18 cellular contexts compared by ENCODE assay signal in the genomic region with DNA sequence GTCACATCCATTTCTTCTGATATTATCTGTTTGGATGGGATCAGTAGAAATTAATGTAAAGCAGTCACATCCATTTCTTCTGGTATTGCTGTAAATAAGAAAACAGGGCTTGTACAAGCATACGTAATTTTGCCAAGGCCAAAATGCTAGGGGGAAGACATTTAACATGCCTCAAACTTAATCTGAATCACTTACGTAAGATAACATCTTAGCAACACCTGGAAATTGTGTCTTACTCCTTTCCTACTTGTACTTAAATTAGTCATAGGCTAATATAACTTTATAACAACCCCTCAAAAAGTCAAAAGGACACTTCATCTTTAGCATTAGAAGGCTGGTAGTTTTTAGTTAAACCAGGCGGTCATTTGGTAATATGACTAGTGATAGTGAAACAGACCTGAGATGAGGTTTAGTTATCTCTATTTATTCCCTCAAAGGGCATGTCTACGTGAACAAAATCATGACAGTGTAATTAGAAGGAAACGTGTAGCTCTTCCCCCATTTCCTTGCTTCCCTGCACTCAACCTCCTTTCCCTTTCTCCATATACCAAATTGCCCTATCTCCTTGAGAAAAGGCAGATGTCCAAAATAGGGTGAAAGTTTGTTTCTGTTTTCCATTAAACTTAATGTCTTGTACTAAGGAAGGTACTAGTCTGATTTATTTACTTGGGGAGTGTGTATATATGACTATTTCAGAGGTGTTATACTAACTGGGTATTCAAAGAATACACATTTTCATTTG.
DNase-seq lines count a peak whose midpoint lies in the region; ATAC-seq, FAIRE-seq and TF ChIP-seq lines count a peak whose summit lies in the region.
"Had no signal": no experiment of that assay in that cellular context is flagged by ENCODE, and none has a peak within 500 bp of the region (broad histone marks: within the 10 kb centered on the region; RNA-seq: fewer than 3 reads in every experiment).

No MANE protein-coding gene starts in this region.

- no peaks in the 10 kb centered on the region for H4K20me1 ChIP-seq in Loucy (ENCODE audit: insufficient read depth, low read length, poor library complexity, severe bottlenecking)
- H4K20me1 ChIP-seq in osteoblast (ENCODE audit: insufficient read depth, low read length) = no peaks in the 10 kb centered on the region

- CTCF ChIA-PET in WTC11 (lab: Charles Lee) (interaction anchor here (0.9 kb wide), 1 partner anchor 103 kb away, joined by 5 read pairs; no protein-coding TSS in a partner anchor), RWPE1 (lab: Yijun Ruan, JAX) (no interaction called here)

- no peaks in the 10 kb centered on the region for H3K9me3 Mint-ChIP-seq in dendritic cell treated with granulocyte-macrophage colony-stimulating factor and Interleukin-4, amounts not matched to agents 40 ng/mL and 50 ng/mL, for 4 days
- no peaks in the 10 kb centered on the region for H3K9me3 Mint-ChIP-seq in WTC11
- H3K9me3 Mint-ChIP-seq: activated naive CD8-positive, alpha-beta T cell treated with anti-CD3 and anti-CD28 coated beads for 36 hours; activated T-helper 1 cell treated with anti-CD3 and anti-CD28 coated beads, Interleukin-12 subunit alpha, Interleukin-12 subunit beta, Interleukin-2, Interleukin-4 antibody, amounts not matched to agents 30 ng/mL and 10 ng/mL and 1 ng/mL, durations not matched to agents 14 hours and 24 hours and 36 hours; IgD-negative memory B cell had no signal

- ATAC-seq in WTC11 = no peak

- H2AFZ ChIP-seq in Loucy (ENCODE audit: low read length) (no peak overlapping the region), osteoblast (ENCODE audit: low read length) (no peak overlapping the region)

- H3K4me1 Mint-ChIP-seq in dendritic cell treated with granulocyte-macrophage colony-stimulating factor and Interleukin-4, amounts not matched to agents 40 ng/mL and 50 ng/mL, for 4 days (ENCODE audit: low read depth) = peaks cover 26% of the 10 kb centered on the region
- H3K4me1 Mint-ChIP-seq in WTC11 = peaks cover 16% of the 10 kb centered on the region
- H3K4me1 Mint-ChIP-seq: activated naive CD8-positive, alpha-beta T cell treated with anti-CD3 and anti-CD28 coated beads for 36 hours; IgD-negative memory B cell had no signal

- H3K4me3 Mint-ChIP-seq in dendritic cell treated with granulocyte-macrophage colony-stimulating factor and Interleukin-4, amounts not matched to agents 40 ng/mL and 50 ng/mL, for 4 days = no peak overlapping the region
- no peak overlapping the region for H3K4me3 Mint-ChIP-seq in WTC11
- H3K4me3 Mint-ChIP-seq: activated naive CD8-positive, alpha-beta T cell treated with anti-CD3 and anti-CD28 coated beads for 36 hours; activated T-helper 1 cell treated with anti-CD3 and anti-CD28 coated beads, Interleukin-12 subunit alpha, Interleukin-12 subunit beta, Interleukin-2, Interleukin-4 antibody, amounts not matched to agents 30 ng/mL and 10 ng/mL and 1 ng/mL, durations not matched to agents 14 hours and 24 hours and 36 hours; CD4-positive, CD25-positive, alpha-beta regulatory T cell; IgD-negative memory B cell had no signal

- DNase-seq in D721Med (ENCODE audit: insufficient read length, low spot score) (no peak), osteoblast (ENCODE audit: insufficient read length, low spot score, missing footprints) (no peak), WTC11 (ENCODE audit: low spot score) (no peak), COLO668 (lab: John Stamatoyannopoulos, UW; ENCODE audit: unreplicated experiment) (no peak), RWPE1 (ENCODE audit: low spot score) (no peak), OCI-M2 (lab: John Stamatoyannopoulos, UW; ENCODE audit: unreplicated experiment) (no peak)
- DNase-seq: activated CD4-positive, alpha-beta T cell treated with anti-CD3 and anti-CD28 coated beads for 1 hour; activated naive CD8-positive, alpha-beta T cell treated with anti-CD3 and anti-CD28 coated beads for 36 hours; CD4-positive, CD25-positive, alpha-beta regulatory T cell; mesendoderm; NCI-H187; stimulated activated CD4-positive, alpha-beta T cell treated with anti-CD3 and anti-CD28 coated beads, Interleukin-4, amount 100 ng/mL, for 24 hours had no signal

- H3K27me3 Mint-ChIP-seq in dendritic cell treated with granulocyte-macrophage colony-stimulating factor and Interleukin-4, amounts not matched to agents 40 ng/mL and 50 ng/mL, for 4 days = no peaks in the 10 kb centered on the region
- H3K27me3 Mint-ChIP-seq in WTC11 (ENCODE audit: low read depth) = no peaks in the 10 kb centered on the region
- H3K27me3 Mint-ChIP-seq: activated naive CD8-positive, alpha-beta T cell treated with anti-CD3 and anti-CD28 coated beads for 36 hours; CD4-positive, CD25-positive, alpha-beta regulatory T cell; IgD-negative memory B cell had no signal

- peak overlapping the region; percentile 76 for H3K27ac ChIP-seq in osteoblast (ENCODE audit: low read depth, low read length)
- H3K27ac ChIP-seq in RWPE1 = no peak overlapping the region
- H3K27ac ChIP-seq: prostate gland had no signal

- POLR2A ChIA-PET in WTC11 (lab: Charles Lee) (no interaction called here), RWPE1 (lab: Yijun Ruan, JAX; ENCODE audit: low non-redundant PET) (no interaction called here)

- H3K79me2 ChIP-seq in Loucy (ENCODE audit: insufficient read depth, low read length) (no peaks in the 10 kb centered on the region), osteoblast (ENCODE audit: insufficient read depth, low read length) (no peaks in the 10 kb centered on the region)

- H3K4me3 ChIP-seq in Loucy (ENCODE audit: low read length, poor library complexity, severe bottlenecking) (no peak overlapping the region), osteoblast (ENCODE audit: insufficient read depth, low read length) (no peak overlapping the region)
- H3K4me3 ChIP-seq: prostate gland had no signal

- no peaks in the 10 kb centered on the region for H3K36me3 ChIP-seq in Loucy (ENCODE audit: insufficient read depth, low read length)
- no peaks in the 10 kb centered on the region for H3K36me3 ChIP-seq in osteoblast (ENCODE audit: insufficient read depth, low read length)
- H3K36me3 ChIP-seq: prostate gland had no signal

- peak; percentile 32 for FAIRE-seq in D721Med (lab: Jason Lieb, UNC)
- FAIRE-seq: small intestine had no signal

- 0 out of 2 replicates have a peak, but pooled peaks cover 2% of the 10 kb centered on the region for H3F3A ChIP-seq in Loucy (ENCODE audit: low read depth)

- H3K27me3 ChIP-seq in Loucy (ENCODE audit: insufficient read depth, low read length, poor library complexity, severe bottlenecking) = no peaks in the 10 kb centered on the region
- no peaks in the 10 kb centered on the region for H3K27me3 ChIP-seq in osteoblast (ENCODE audit: insufficient read depth, low read length)

- peaks cover 31% of the 10 kb centered on the region for H3K4me1 ChIP-seq in Loucy (ENCODE audit: insufficient read depth, low read length, poor library complexity, severe bottlenecking)
- H3K4me1 ChIP-seq in osteoblast (ENCODE audit: insufficient read depth, low read length) = peaks cover 17% of the 10 kb centered on the region
- H3K4me1 ChIP-seq: prostate gland had no signal

- H3K4me2 ChIP-seq in Loucy (ENCODE audit: low read depth, low read length, poor library complexity, severe bottlenecking) (peak overlapping the region; percentile 10), osteoblast (ENCODE audit: insufficient read depth, low read length) (peak overlapping the region; percentile 38)

- no peak overlapping the region for H3K9ac ChIP-seq in Loucy (ENCODE audit: low read depth, low read length, poor library complexity, severe bottlenecking)

- TF ChIP-seq CTCF in D721Med (IDR thresholded peaks at IDR 0.05; ENCODE audit: insufficient read depth, missing control alignments) (no peak), Loucy (conservative IDR thresholded peaks at IDR 0.05; ENCODE audit: low read length) (no peak), osteoblast (IDR thresholded peaks at IDR 0.05; ENCODE audit: extremely low read depth, low read depth, low read length) (no peak), WTC11 (IDR thresholded peaks at IDR 0.05) (no peak), RWPE1 (conservative IDR thresholded peaks at IDR 0.05; ENCODE audit: low read depth) (no peak)

- H3K9me3 ChIP-seq in Loucy (ENCODE audit: insufficient read depth, low read depth, low read length) = no peaks in the 10 kb centered on the region
- H3K9me3 ChIP-seq in osteoblast (ENCODE audit: low read depth, low read length) = no peaks in the 10 kb centered on the region
- H3K9me3 ChIP-seq: prostate gland had no signal

- no peaks in the 10 kb centered on the region for H3K9me2 ChIP-seq in Loucy (replicated peaks; ENCODE audit: low read depth, low read length)

- intact Hi-C loops in dendritic cell treated with granulocyte-macrophage colony-stimulating factor and Interleukin-4, amounts not matched to agents 40 ng/mL and 50 ng/mL, for 4 days (cut with micrococcal nuclease) = no loop called here

- H3K36me3 Mint-ChIP-seq in dendritic cell treated with granulocyte-macrophage colony-stimulating factor and Interleukin-4, amounts not matched to agents 40 ng/mL and 50 ng/mL, for 4 days (ENCODE audit: low read depth) = no peaks in the 10 kb centered on the region
- no peaks in the 10 kb centered on the region for H3K36me3 Mint-ChIP-seq in WTC11
- H3K36me3 Mint-ChIP-seq: activated naive CD8-positive, alpha-beta T cell treated with anti-CD3 and anti-CD28 coated beads for 36 hours; CD4-positive, CD25-positive, alpha-beta regulatory T cell had no signal

- H3K27ac Mint-ChIP-seq in dendritic cell treated with granulocyte-macrophage colony-stimulating factor and Interleukin-4, amounts not matched to agents 40 ng/mL and 50 ng/mL, for 4 days = peak overlapping the region; percentile 37
- no peak overlapping the region for H3K27ac Mint-ChIP-seq in WTC11
- H3K27ac Mint-ChIP-seq: activated naive CD8-positive, alpha-beta T cell treated with anti-CD3 and anti-CD28 coated beads for 36 hours; activated T-helper 1 cell treated with anti-CD3 and anti-CD28 coated beads, Interleukin-12 subunit alpha, Interleukin-12 subunit beta, Interleukin-2, Interleukin-4 antibody, amounts not matched to agents 30 ng/mL and 10 ng/mL and 1 ng/mL, durations not matched to agents 14 hours and 24 hours and 36 hours; CD4-positive, CD25-positive, alpha-beta regulatory T cell; IgD-negative memory B cell had no signal

TF ChIP-seq in WTC11, 78 proteins besides CTCF, POLR2A, EP300 and RAD21 (continues in another document):
- TF ChIP-seq, protein P1, sequence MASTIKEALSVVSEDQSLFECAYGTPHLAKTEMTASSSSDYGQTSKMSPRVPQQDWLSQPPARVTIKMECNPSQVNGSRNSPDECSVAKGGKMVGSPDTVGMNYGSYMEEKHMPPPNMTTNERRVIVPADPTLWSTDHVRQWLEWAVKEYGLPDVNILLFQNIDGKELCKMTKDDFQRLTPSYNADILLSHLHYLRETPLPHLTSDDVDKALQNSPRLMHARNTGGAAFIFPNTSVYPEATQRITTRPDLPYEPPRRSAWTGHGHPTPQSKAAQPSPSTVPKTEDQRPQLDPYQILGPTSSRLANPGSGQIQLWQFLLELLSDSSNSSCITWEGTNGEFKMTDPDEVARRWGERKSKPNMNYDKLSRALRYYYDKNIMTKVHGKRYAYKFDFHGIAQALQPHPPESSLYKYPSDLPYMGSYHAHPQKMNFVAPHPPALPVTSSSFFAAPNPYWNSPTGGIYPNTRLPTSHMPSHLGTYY (CRISPR knock-in tag; IDR thresholded peaks at IDR 0.05) = no peak
- TF ChIP-seq MYBL2 (CRISPR knock-in tag; IDR thresholded peaks at IDR 0.05) = no peak
- no peak for TF ChIP-seq JAZF1 (CRISPR knock-in tag; IDR thresholded peaks at IDR 0.05)
